Comparison of ENCODE assay signal across 8 cellular contexts in genomic region chr13:29428310-29428991, GRCh38.
DNase-seq lines count a peak whose midpoint lies in the region; ATAC-seq and TF ChIP-seq lines count a peak whose summit lies in the region.

No MANE protein-coding gene starts in this region.

- TF ChIP-seq CTCF in AG04450 (IDR thresholded peaks at IDR 0.05; ENCODE audit: low read depth, low read length) = 0 out of 2 replicates have a peak, but pooled peaks have one; percentile 6

- no peak overlapping the region for H3K23ac ChIP-seq in mesendoderm (ENCODE audit: low read length)

- H2BK5ac ChIP-seq in mesendoderm (ENCODE audit: low read length) = no peak overlapping the region

- no peak overlapping the region for H3K4ac ChIP-seq in mesendoderm (ENCODE audit: low read depth, low read length)

- no peak overlapping the region for H4K5ac ChIP-seq in mesendoderm (ENCODE audit: low read length)

- peaks cover 4% of the 10 kb centered on the region for H3K4me1 ChIP-seq in mesendoderm (ENCODE audit: control insufficient read depth, low read depth, low read length)
- peaks cover 0 to 1% of the 10 kb centered on the region in 2 donors for H3K4me1 ChIP-seq in aorta (ENCODE audit: control insufficient read depth in 1 of 2, insufficient read depth in 2 of 2, low read length in 2 of 2)
- peaks cover 3% of the 10 kb centered on the region for H3K4me1 ChIP-seq in effector memory CD4-positive, alpha-beta T cell (ENCODE audit: control insufficient read depth, insufficient read depth, low read length, poor library complexity, severe bottlenecking)

- H3K4me2 ChIP-seq in mesendoderm (ENCODE audit: low read length) = peak overlapping the region; percentile 45

- no peaks in the 10 kb centered on the region for H3K9me3 ChIP-seq in AG04450 (ENCODE audit: control insufficient read depth, insufficient read depth, low read length)
- no peaks in the 10 kb centered on the region for H3K9me3 ChIP-seq in aorta (ENCODE audit: control insufficient read depth, low read length)
- no peaks in the 10 kb centered on the region for H3K9me3 ChIP-seq in effector memory CD4-positive, alpha-beta T cell (ENCODE audit: control insufficient read depth, low read length)

- POLR2A ChIA-PET in AG04450 (lab: Yijun Ruan, JAX) = no interaction called here

- no peaks in the 10 kb centered on the region for H3K79me2 ChIP-seq in mesendoderm (ENCODE audit: control insufficient read depth, insufficient read depth, low read length)

- no peak overlapping the region for H2BK120ac ChIP-seq in mesendoderm (ENCODE audit: low read depth, low read length)

- DNase-seq in AG04450 (ENCODE audit: low read depth, low spot score) = no peak
- peak; percentile 13 for DNase-seq in LHCN-M2 (ENCODE audit: low read depth)
- DNase-seq in cerebellum (ENCODE audit: low spot score) = peak; percentile 46
- peak; percentile 88 for DNase-seq in mesendoderm
- DNase-seq in aorta = peak; percentile 53 to 78
- DNase-seq in AML-193 (lab: John Stamatoyannopoulos, UW) = no peak
- DNase-seq in effector memory CD4-positive, alpha-beta T cell = no peak
- DNase-seq in OCI-M2 (lab: John Stamatoyannopoulos, UW; ENCODE audit: unreplicated experiment) = no peak

- CTCF ChIA-PET in AG04450 (lab: Charles Lee) = no interaction called here

- H4K8ac ChIP-seq in mesendoderm (ENCODE audit: low read depth, low read length) = no peak overlapping the region

- H3K79me1 ChIP-seq in mesendoderm (ENCODE audit: low read length) = no peaks in the 10 kb centered on the region

- H3K36me3 ChIP-seq in mesendoderm (ENCODE audit: control insufficient read depth, insufficient read depth, low read length) = no peaks in the 10 kb centered on the region
- H3K36me3 ChIP-seq in aorta (ENCODE audit: control insufficient read depth in 1 of 2, insufficient read depth in 2 of 2, low read length in 1 of 2) = no peaks in the 10 kb centered on the region
- H3K36me3 ChIP-seq in effector memory CD4-positive, alpha-beta T cell (ENCODE audit: control insufficient read depth, insufficient read depth, low read length) = no peaks in the 10 kb centered on the region

- no peak overlapping the region for H3K27ac ChIP-seq in AG04450 (ENCODE audit: low read depth, low read length)
- H3K27ac ChIP-seq in mesendoderm (ENCODE audit: low read depth, low read length) = no peak overlapping the region
- H3K27ac ChIP-seq in aorta (ENCODE audit: low read depth in 1 of 2, low read length in 2 of 2) = peak overlapping the region in 1 of 2 donors; percentile 52
- no peak overlapping the region for H3K27ac ChIP-seq in effector memory CD4-positive, alpha-beta T cell (ENCODE audit: insufficient read depth, low read length, poor library complexity, severe bottlenecking)

- ATAC-seq in aorta (ENCODE audit: low FRiP score) = peak; percentile 75

- no peak overlapping the region for H2BK15ac ChIP-seq in mesendoderm (replicated peaks; ENCODE audit: low read depth)

- H3K27me3 ChIP-seq in AG04450 (ENCODE audit: control insufficient read depth, insufficient read depth, low read length) (peaks cover 39% of the 10 kb centered on the region), mesendoderm (ENCODE audit: insufficient read depth, low read length, poor library complexity) (no peaks in the 10 kb centered on the region), aorta (ENCODE audit: control insufficient read depth in 1 of 2, insufficient read depth in 2 of 2, low read length in 1 of 2) (no peaks in the 10 kb centered on the region)
- peaks cover 16% of the 10 kb centered on the region for H3K27me3 ChIP-seq in effector memory CD4-positive, alpha-beta T cell (replicated peaks; ENCODE audit: control insufficient read depth, insufficient read depth, low read length, poor library complexity, severe bottlenecking)

- intact Hi-C loops in aorta (cut with DNase I) = loop anchor here in 1 of 2 donors (5.0 kb wide), 1 partner anchor 44 kb away; no protein-coding TSS in a partner anchor

- H3K4me3 ChIP-seq in AG04450 (ENCODE audit: low read depth, low read length) (peak overlapping the region; percentile 26), mesendoderm (ENCODE audit: low read length) (peak overlapping the region; percentile 25), aorta (ENCODE audit: low read length in 2 of 2) (peak overlapping the region; percentile 5 to 41)
- H3K4me3 ChIP-seq in effector memory CD4-positive, alpha-beta T cell (ENCODE audit: insufficient read depth, low read depth, low read length, poor library complexity, severe bottlenecking) = no peak overlapping the region

- H3K9ac ChIP-seq in mesendoderm (ENCODE audit: low read length) = peak overlapping the region; percentile 52

- no CpG with 5 or more reads among the region's 31 CpGs for WGBS in mesendoderm (ENCODE audit: extremely low coverage, insufficient coverage, low lambda C conversion rate)
- 0 to 1% methylated on average over 28 to 31 of the region's 31 CpGs for WGBS in aorta, 2 donors

- H3K18ac ChIP-seq in mesendoderm (ENCODE audit: low read length) = peak overlapping the region; percentile 19

- peak overlapping the region; percentile 76 for H3K56ac ChIP-seq in mesendoderm (ENCODE audit: low read length)

- no peak overlapping the region for H2AK5ac ChIP-seq in mesendoderm (ENCODE audit: low read length)

Comparison
In these comparisons a context has a peak if more than half of its experiments do, and no peak if none do; other contexts are left out.
1. DNase-seq: peak in LHCN-M2 (single experiment), cerebellum (single experiment), mesendoderm (single experiment) and aorta (2 of 2); none in AG04450 (single experiment), AML-193 (0 of 2), effector memory CD4-positive, alpha-beta T cell (0 of 3) and OCI-M2 (single experiment).